ENCODE assay signal across 15 cellular contexts in genomic region chr11:42338056-42338455, GRCh38.
DNase-seq lines count a peak whose midpoint lies in the region.
"Had no signal": no experiment of that assay in that cellular context is flagged by ENCODE, and none has a peak within 500 bp of the region (broad histone marks: within the 10 kb centered on the region; RNA-seq: fewer than 3 reads in every experiment).

No MANE protein-coding gene starts in this region.

- no peak overlapping the region for H2BK15ac ChIP-seq in mesendoderm (replicated peaks; ENCODE audit: low read depth)

- H3K56ac ChIP-seq in mesendoderm (ENCODE audit: low read length), result no peak overlapping the region

- no peaks in the 10 kb centered on the region for H3K36me3 ChIP-seq in mesendoderm (ENCODE audit: control insufficient read depth, insufficient read depth, low read length)
- H3K36me3 ChIP-seq: BE2C had no signal

- no peak overlapping the region for H2BK120ac ChIP-seq in mesendoderm (ENCODE audit: low read depth, low read length)

- H2AK5ac ChIP-seq in mesendoderm (ENCODE audit: low read length), result no peak overlapping the region

- no peak overlapping the region for H4K5ac ChIP-seq in mesendoderm (ENCODE audit: low read length)

- no peak overlapping the region for H2BK5ac ChIP-seq in mesendoderm (ENCODE audit: low read length)

- H3K18ac ChIP-seq in mesendoderm (ENCODE audit: low read length), result no peak overlapping the region

- H3K27me3 ChIP-seq in mesendoderm (ENCODE audit: insufficient read depth, low read length, poor library complexity), result no peaks in the 10 kb centered on the region
- H3K27me3 ChIP-seq: BE2C had no signal

- no peaks in the 10 kb centered on the region for H3K4me1 ChIP-seq in mesendoderm (ENCODE audit: control insufficient read depth, low read depth, low read length)
- H3K4me1 ChIP-seq: BE2C had no signal

- no peak overlapping the region for H3K4ac ChIP-seq in mesendoderm (ENCODE audit: low read depth, low read length)

- peak; percentile 36 for DNase-seq in AG20443 (ENCODE audit: low spot score)
- peak; percentile 28 for DNase-seq in M059J (ENCODE audit: low read depth)
- DNase-seq in mesendoderm, result peak; percentile 10
- peak; percentile 11 for DNase-seq in retina
- no peak for DNase-seq in head of caudate nucleus
- DNase-seq in iPS-NIHi7 (ENCODE audit: extremely low spot score), result no peak
- no peak for DNase-seq in caudate nucleus (lab: John Stamatoyannopoulos, UW)
- DNase-seq: ACHN; BE2C; CD4-positive, alpha-beta memory T cell; DMS153; DMS79 treated with DMSO at 0.1 percent for 48 hours; GDM1; HCEC 1CT had no signal

- H3K79me2 ChIP-seq in mesendoderm (ENCODE audit: control insufficient read depth, insufficient read depth, low read length), result no peaks in the 10 kb centered on the region

- no peak overlapping the region for H3K4me3 ChIP-seq in mesendoderm (ENCODE audit: low read length)

- no peak overlapping the region for H3K9ac ChIP-seq in mesendoderm (ENCODE audit: low read length)

- no peak overlapping the region for H4K8ac ChIP-seq in mesendoderm (ENCODE audit: low read depth, low read length)

- no CpG with 5 or more reads among the region's 3 CpGs for WGBS in mesendoderm (ENCODE audit: extremely low coverage, insufficient coverage, low lambda C conversion rate)

- no peak overlapping the region for H3K4me2 ChIP-seq in mesendoderm (ENCODE audit: low read length)

- H3K79me1 ChIP-seq in mesendoderm (ENCODE audit: low read length), result no peaks in the 10 kb centered on the region

- H3K23ac ChIP-seq in mesendoderm (ENCODE audit: low read length), result no peak overlapping the region

- H3K27ac ChIP-seq in mesendoderm (ENCODE audit: low read depth, low read length), result no peak overlapping the region
- H3K27ac ChIP-seq in caudate nucleus (ENCODE audit: low read depth, low read length), result no peak overlapping the region
- H3K27ac ChIP-seq: C4-2B had no signal

- intact Hi-C loops in head of caudate nucleus (cut with DNase I), result no loop called here

Comparison
In these comparisons a context has a peak if more than half of its experiments do, and no peak if none do; other contexts are left out.
1. DNase-seq: peak in AG20443 (single experiment), M059J (single experiment), mesendoderm (single experiment) and retina (single experiment); none in head of caudate nucleus (0 of 42), iPS-NIHi7 (single experiment) and caudate nucleus (0 of 61).